Comparison of ENCODE assay signal across 10 cellular contexts in genomic region chr15:90364251-90364650, GRCh38. TPM values are rescaled to one million over a fixed set of nuclear protein-coding genes. Genes with fewer than 3 reads are reported as not detected.
DNase-seq lines count a peak whose midpoint lies in the region; FAIRE-seq and TF ChIP-seq lines count a peak whose summit lies in the region.
"Had no signal": no experiment of that assay in that cellular context is flagged by ENCODE, and none has a peak within 500 bp of the region (broad histone marks: within the 10 kb centered on the region; RNA-seq: fewer than 3 reads in every experiment).

No MANE protein-coding gene starts in this region.

- dilution Hi-C loops in endothelial cell of umbilical vein (cut with MboI; ENCODE audit: extremely low pct_ligation_motif_present, low sequenced_read_pairs), result no loop called here

- H3K27ac ChIP-seq in PC-9, result peak overlapping the region; percentile 94
- H3K27ac ChIP-seq in endothelial cell of umbilical vein (ENCODE audit: insufficient read depth, low read depth, low read length), result peak overlapping the region; percentile 58
- peak overlapping the region; percentile 99 for H3K27ac ChIP-seq in osteoblast (ENCODE audit: low read depth, low read length)
- H3K27ac ChIP-seq in small intestine (ENCODE audit: low read depth in 1 of 2, low read length in 1 of 2), result no peak overlapping the region

- H3K4me2 ChIP-seq in PC-9, result peak overlapping the region; percentile 48
- no peak overlapping the region for H3K4me2 ChIP-seq in endothelial cell of umbilical vein (ENCODE audit: insufficient read depth, low read length)
- H3K4me2 ChIP-seq in osteoblast (ENCODE audit: insufficient read depth, low read length), result no peak overlapping the region

- H2AFZ ChIP-seq in PC-9 (no peak overlapping the region), endothelial cell of umbilical vein (ENCODE audit: low read depth, low read length) (no peak overlapping the region), osteoblast (ENCODE audit: low read length) (no peak overlapping the region)

- peaks cover 41% of the 10 kb centered on the region for H3K4me1 ChIP-seq in PC-9 (replicated peaks; ENCODE audit: insufficient read depth)
- peaks cover 31% of the 10 kb centered on the region for H3K4me1 ChIP-seq in endothelial cell of umbilical vein (ENCODE audit: control insufficient read depth, extremely low read depth, insufficient read depth, low read length)
- peaks cover 32% of the 10 kb centered on the region for H3K4me1 ChIP-seq in osteoblast (ENCODE audit: insufficient read depth, low read length)
- H3K4me1 ChIP-seq in small intestine (ENCODE audit: control insufficient read depth in 2 of 2, insufficient read depth in 1 of 2, low read depth in 1 of 2, low read length in 1 of 2), result peaks cover 0 to 6% of the 10 kb centered on the region in 2 donors

- CTCF ChIA-PET in PC-9 (lab: Charles Lee) (no interaction called here), endothelial cell of umbilical vein (lab: Charles Lee) (interaction anchor here (0.6 to 5.5 kb wide), 6 partner anchors 11 to 235 kb away, joined by 3 to 41 read pairs (median 4); no protein-coding TSS in a partner anchor)

- peaks cover 32% of the 10 kb centered on the region for H3F3A ChIP-seq in PC-9 (ENCODE audit: insufficient read depth, low read depth)

- H3K4me3 ChIP-seq in PC-9, result no peak overlapping the region
- no peak overlapping the region for H3K4me3 ChIP-seq in endothelial cell of umbilical vein (replicated peaks in 1 of 3; ENCODE audit: insufficient read depth in 1 of 3, low read depth in 1 of 3, low read length in 3 of 3)
- H3K4me3 ChIP-seq in osteoblast (ENCODE audit: insufficient read depth, low read length), result no peak overlapping the region
- H3K4me3 ChIP-seq in small intestine (ENCODE audit: low read depth in 1 of 2, low read length in 2 of 2), result no peak overlapping the region

- no peaks in the 10 kb centered on the region for H3K9me1 ChIP-seq in endothelial cell of umbilical vein (replicated peaks; ENCODE audit: control insufficient read depth, extremely low read depth, insufficient read depth, low read length)

- TF ChIP-seq CTCF in PC-9 (conservative IDR thresholded peaks at IDR 0.05), result no peak
- TF ChIP-seq CTCF in endothelial cell of umbilical vein (IDR thresholded peaks at IDR 0.05; ENCODE audit: extremely low read depth in 1 of 2, insufficient read depth in 1 of 2, low read depth in 1 of 2, low read length in 2 of 2), result no peak
- no peak for TF ChIP-seq CTCF in osteoblast (IDR thresholded peaks at IDR 0.05; ENCODE audit: extremely low read depth, low read depth, low read length)

- POLR2A ChIA-PET in PC-9 (lab: Charles Lee; ENCODE audit: unreplicated experiment) (interaction anchor here (0.6 to 0.9 kb wide), 3 partner anchors 23 to 119 kb away, joined by 3 to 22 read pairs (median 9); partner anchors contain the start of gene IQGAP1), endothelial cell of umbilical vein (lab: Charles Lee) (interaction anchor here (0.6 kb wide), 1 partner anchor 159 kb away, joined by 6 read pairs; no protein-coding TSS in a partner anchor)

- WGBS in small intestine, 3 donors, result 87 to 95% (median 90%) methylated on average over 4 of the region's 4 CpGs

- no peak for TF ChIP-seq POLR2A in endothelial cell of umbilical vein (IDR thresholded peaks at IDR 0.05; ENCODE audit: low read depth, low read length)

- H4K20me1 ChIP-seq in PC-9 (ENCODE audit: insufficient read depth) (no peaks in the 10 kb centered on the region), endothelial cell of umbilical vein (replicated peaks; ENCODE audit: control insufficient read depth, extremely low read depth, insufficient read depth, low read length) (no peaks in the 10 kb centered on the region), osteoblast (ENCODE audit: insufficient read depth, low read length) (no peaks in the 10 kb centered on the region)

- no TSS peak for BruUV-seq in PC-9 (replicated peaks; lab: Mats Ljungman, UMichigan)
- no TSS peak for BruUV-seq in endothelial cell of umbilical vein (replicated peaks; lab: Mats Ljungman, UMichigan)

- no peaks in the 10 kb centered on the region for H3K9me2 ChIP-seq in PC-9 (ENCODE audit: insufficient read depth)

- H3K9me3 ChIP-seq in PC-9 (ENCODE audit: insufficient read depth, low read depth) (no peaks in the 10 kb centered on the region), endothelial cell of umbilical vein (replicated peaks; ENCODE audit: control insufficient read depth, insufficient read depth, low read length) (no peaks in the 10 kb centered on the region), osteoblast (ENCODE audit: low read depth, low read length) (no peaks in the 10 kb centered on the region), small intestine (ENCODE audit: control insufficient read depth, low read depth) (no peaks in the 10 kb centered on the region)

- H3K27me3 ChIP-seq in PC-9 (ENCODE audit: insufficient read depth, low read depth) (no peaks in the 10 kb centered on the region), endothelial cell of umbilical vein (ENCODE audit: control insufficient read depth in 2 of 2, insufficient read depth in 2 of 2, low read length in 2 of 2) (no peaks in the 10 kb centered on the region), osteoblast (ENCODE audit: insufficient read depth, low read length) (no peaks in the 10 kb centered on the region), small intestine (ENCODE audit: control insufficient read depth in 2 of 2, insufficient read depth in 2 of 2, low read length in 2 of 2) (no peaks in the 10 kb centered on the region)

- H3K79me2 ChIP-seq in PC-9 (ENCODE audit: low read depth), result no peaks in the 10 kb centered on the region
- H3K79me2 ChIP-seq in endothelial cell of umbilical vein (ENCODE audit: control insufficient read depth, insufficient read depth, low read length), result no peaks in the 10 kb centered on the region
- no peaks in the 10 kb centered on the region for H3K79me2 ChIP-seq in osteoblast (ENCODE audit: insufficient read depth, low read length)

- no peak overlapping the region for H3K9ac ChIP-seq in endothelial cell of umbilical vein (replicated peaks; ENCODE audit: extremely low read depth, insufficient read depth, low read length)

- FAIRE-seq in endothelial cell of umbilical vein (lab: Jason Lieb, UNC), result peak; percentile 18
- FAIRE-seq in small intestine (lab: Jason Lieb, UNC), result no peak

- intact Hi-C loops in PC-9 (cut with micrococcal nuclease; ENCODE audit: unreplicated experiment), result loop anchor here (1.0 to 5.0 kb wide), 4 partner anchors 24 to 42 kb away; partner anchors contain the start of gene IQGAP1
- intact Hi-C loops in endothelial cell of umbilical vein (cut with micrococcal nuclease), result loop anchor here (1.0 kb wide), 2 partner anchors 13 to 99 kb away; no protein-coding TSS in a partner anchor

- DNase-seq in Daoy (ENCODE audit: low read depth), result peak; percentile 76
- DNase-seq in PC-9, result peak; percentile 27 to 72
- DNase-seq in endothelial cell of umbilical vein (ENCODE audit: low read depth, low spot score), result peak; percentile 27
- DNase-seq in osteoblast (ENCODE audit: insufficient read length, low spot score, missing footprints), result peak; percentile 66
- no peak for DNase-seq in NCI-H345 treated with DMSO at 0.1 percent for 48 hours (lab: John Stamatoyannopoulos, UW; ENCODE audit: unreplicated experiment)
- DNase-seq in small intestine, result no peak
- no peak for DNase-seq in dedifferentiated amniotic fluid mesenchymal stem cell (ENCODE audit: extremely low spot score)
- DNase-seq in MV-4-11 (lab: John Stamatoyannopoulos, UW), result no peak
- DNase-seq: immature natural killer cell, NCI-H510A had no signal

- H3K36me3 ChIP-seq in PC-9 (ENCODE audit: low read depth), result peaks cover 8% of the 10 kb centered on the region; the same call in 1 of the 2 replicates
- no peaks in the 10 kb centered on the region for H3K36me3 ChIP-seq in endothelial cell of umbilical vein (ENCODE audit: control insufficient read depth in 2 of 2, extremely low read depth in 1 of 2, insufficient read depth in 2 of 2, low read length in 2 of 2)
- no peaks in the 10 kb centered on the region for H3K36me3 ChIP-seq in osteoblast (ENCODE audit: insufficient read depth, low read length)
- no peaks in the 10 kb centered on the region for H3K36me3 ChIP-seq in small intestine (ENCODE audit: control insufficient read depth in 2 of 2, insufficient read depth in 2 of 2, low read length in 2 of 2)

TF ChIP-seq in endothelial cell of umbilical vein, 7 proteins besides CTCF, POLR2A, EP300 and RAD21:
- no peak for TF ChIP-seq EZH2 (IDR thresholded peaks at IDR 0.05; ENCODE audit: borderline replicate concordance, low read depth, low read length, severe bottlenecking)
- TF ChIP-seq FOS (IDR thresholded peaks at IDR 0.05; ENCODE audit: borderline replicate concordance, insufficient read depth, low read length), result peak; percentile 43
- TF ChIP-seq JUN (IDR thresholded peaks at IDR 0.05; ENCODE audit: borderline replicate concordance, insufficient read depth, insufficient read length, low read depth), result peak; percentile 79
- no peak for TF ChIP-seq GATA2 (IDR thresholded peaks at IDR 0.05; ENCODE audit: insufficient read depth, insufficient read length, low read depth, low read length)

RNA-seq across cellular contexts. Expression of gene ZNF774, which starts 12.2 kb away (rescaled TPM):
- total RNA-seq in Daoy (2014; rRNA removed; shearing (Covaris generic)), result 0.45 and 1.5 TPM in 2 replicates
- total RNA-seq in PC-9 (2021), result 6.2 and 6.3 TPM in 2 replicates
- 2.6 and 3.9 TPM in 2 replicates for total RNA-seq in endothelial cell of umbilical vein
- 0.89 and 0.98 TPM in 2 replicates for polyA plus RNA-seq in endothelial cell of umbilical vein
- polyA plus RNA-seq in endothelial cell of umbilical vein (2011; cell fraction: cytosol; rRNA removed), result 0.81 and 1.1 TPM in 2 replicates
- polyA plus RNA-seq in endothelial cell of umbilical vein (2011; cell fraction: nucleus; rRNA removed), result 1.4 and 1.5 TPM in 2 replicates
- 1.0 and 1.6 TPM in 2 replicates for polyA plus RNA-seq in endothelial cell of umbilical vein (2012)
- 0.51 and 1.8 TPM in 2 replicates for polyA minus RNA-seq in endothelial cell of umbilical vein
- 1.7 TPM for polyA minus RNA-seq in endothelial cell of umbilical vein (2011; cell fraction: cytosol; rRNA and poly(A)+ RNA removed)
- 0.96 and 1.3 TPM in 2 replicates for polyA minus RNA-seq in endothelial cell of umbilical vein (2011; cell fraction: nucleus; rRNA and poly(A)+ RNA removed)
- total RNA-seq in osteoblast, result 1.8 and 2.4 TPM in 2 replicates
- 1 to 10 TPM in 2 of 3 donors, under 1 TPM in 1; 0.89 to 2.1 (median 1.4) TPM for polyA plus RNA-seq in small intestine

RNA-seq across cellular contexts. Expression of gene IQGAP1, which starts 23.8 kb away (rescaled TPM):
- 98.5 and 143 TPM in 2 replicates for total RNA-seq in Daoy (2014; rRNA removed; shearing (Covaris generic))
- total RNA-seq in PC-9 (2021), result 113 and 164 TPM in 2 replicates
- 244 and 258 TPM in 2 replicates for total RNA-seq in endothelial cell of umbilical vein
- polyA plus RNA-seq in endothelial cell of umbilical vein, result 82.2 and 84.7 TPM in 2 replicates
- 46.4 and 51.9 TPM in 2 replicates for polyA plus RNA-seq in endothelial cell of umbilical vein (2011; cell fraction: cytosol; rRNA removed)
- polyA plus RNA-seq in endothelial cell of umbilical vein (2011; cell fraction: nucleus; rRNA removed), result 749 and 898 TPM in 2 replicates
- 151 and 223 TPM in 2 replicates for polyA plus RNA-seq in endothelial cell of umbilical vein (2012)
- polyA minus RNA-seq in endothelial cell of umbilical vein, result 369 and 373 TPM in 2 replicates
- polyA minus RNA-seq in endothelial cell of umbilical vein (2011; cell fraction: cytosol; rRNA and poly(A)+ RNA removed), result 99.6 TPM
- polyA minus RNA-seq in endothelial cell of umbilical vein (2011; cell fraction: nucleus; rRNA and poly(A)+ RNA removed), result 1,208 and 1,408 TPM in 2 replicates
- 259 and 273 TPM in 2 replicates for total RNA-seq in osteoblast
- 10 to 100 TPM; 54.3 to 77.9 (median 61.7) TPM for polyA plus RNA-seq in small intestine

Comparison
In these comparisons a context has a peak if more than half of its experiments do, and no peak if none do; other contexts are left out.
1. DNase-seq: peak in Daoy (single experiment), PC-9 (2 of 2), endothelial cell of umbilical vein (single experiment) and osteoblast (single experiment); none in NCI-H345 treated with DMSO at 0.1 percent for 48 hours (single experiment), small intestine (single experiment), dedifferentiated amniotic fluid mesenchymal stem cell (single experiment) and MV-4-11 (single experiment).
2. H3K27ac ChIP-seq: peak in PC-9 (single experiment), endothelial cell of umbilical vein (single experiment) and osteoblast (single experiment); none in small intestine (0 of 2).